ENCODE assay signal across 1 cellular context in the genomic region with DNA sequence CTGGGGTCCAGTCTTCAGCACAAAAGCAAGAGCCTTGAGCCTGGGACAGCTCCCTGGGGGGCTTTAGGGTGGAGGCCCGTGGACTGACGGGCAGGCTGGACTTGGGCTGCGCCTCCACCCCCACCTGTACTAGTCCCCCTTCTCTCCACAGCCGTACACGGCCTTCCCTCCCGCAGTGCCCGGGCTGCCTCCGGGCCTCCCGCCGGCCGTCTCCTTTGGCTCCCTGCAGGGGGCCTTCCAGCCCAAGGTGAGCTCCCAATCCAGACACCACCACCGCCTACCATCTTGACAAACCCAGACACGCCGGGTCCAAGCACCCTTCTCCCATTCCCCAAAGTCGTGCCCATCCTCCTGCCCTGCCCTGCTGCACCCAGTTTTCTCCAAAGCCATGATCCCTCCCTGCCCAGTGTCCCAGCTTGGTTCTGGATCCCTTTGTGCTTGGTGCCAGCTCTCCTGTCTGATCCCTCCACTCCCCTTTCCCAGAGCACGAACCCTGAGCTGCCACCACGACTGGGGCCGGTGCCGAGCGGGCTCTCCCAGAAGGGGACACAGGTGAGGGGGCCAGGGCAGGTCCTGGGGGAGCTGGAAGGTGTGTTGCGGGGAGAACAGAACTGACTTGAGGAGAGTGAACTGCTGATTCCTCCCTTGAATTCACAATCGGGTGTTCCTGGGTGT.
TF ChIP-seq lines count a peak whose summit lies in the region.

No MANE protein-coding gene starts in this region.

TF ChIP-seq in HepG2, 621 proteins besides CTCF, POLR2A, EP300 and RAD21:
- peak; percentile 30 for TF ChIP-seq RBM39 (IDR thresholded peaks at IDR 0.05; ENCODE audit: low read depth, low read length, poor library complexity, severe bottlenecking)
- peak; percentile 55; the same call in 1 of the 2 replicates for TF ChIP-seq RBFOX2 (IDR thresholded peaks at IDR 0.05; ENCODE audit: low read depth, low read length)
- TF ChIP-seq, protein P1, sequence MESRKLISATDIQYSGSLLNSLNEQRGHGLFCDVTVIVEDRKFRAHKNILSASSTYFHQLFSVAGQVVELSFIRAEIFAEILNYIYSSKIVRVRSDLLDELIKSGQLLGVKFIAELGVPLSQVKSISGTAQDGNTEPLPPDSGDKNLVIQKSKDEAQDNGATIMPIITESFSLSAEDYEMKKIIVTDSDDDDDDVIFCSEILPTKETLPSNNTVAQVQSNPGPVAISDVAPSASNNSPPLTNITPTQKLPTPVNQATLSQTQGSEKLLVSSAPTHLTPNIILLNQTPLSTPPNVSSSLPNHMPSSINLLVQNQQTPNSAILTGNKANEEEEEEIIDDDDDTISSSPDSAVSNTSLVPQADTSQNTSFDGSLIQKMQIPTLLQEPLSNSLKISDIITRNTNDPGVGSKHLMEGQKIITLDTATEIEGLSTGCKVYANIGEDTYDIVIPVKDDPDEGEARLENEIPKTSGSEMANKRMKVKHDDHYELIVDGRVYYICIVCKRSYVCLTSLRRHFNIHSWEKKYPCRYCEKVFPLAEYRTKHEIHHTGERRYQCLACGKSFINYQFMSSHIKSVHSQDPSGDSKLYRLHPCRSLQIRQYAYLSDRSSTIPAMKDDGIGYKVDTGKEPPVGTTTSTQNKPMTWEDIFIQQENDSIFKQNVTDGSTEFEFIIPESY (CRISPR knock-in tag; IDR thresholded peaks at IDR 0.05): peak; percentile 88
- 0 out of 2 replicates have a peak, but pooled peaks have one; percentile 69 for TF ChIP-seq PCBP1 (IDR thresholded peaks at IDR 0.05; ENCODE audit: borderline replicate concordance, low read depth, low read length)
- TF ChIP-seq SP5 (CRISPR knock-in tag; IDR thresholded peaks at IDR 0.05; ENCODE audit: borderline replicate concordance, low read depth): no peak
- no peak for TF ChIP-seq SMC3 (IDR thresholded peaks at IDR 0.05; ENCODE audit: low read length)
- 0 out of 2 replicates have a peak, but pooled peaks have one; percentile 18 for TF ChIP-seq HNRNPL (IDR thresholded peaks at IDR 0.05; ENCODE audit: low read depth, low read length)
- no peak for TF ChIP-seq ZNF331 (CRISPR knock-in tag; IDR thresholded peaks at IDR 0.05)
- TF ChIP-seq, protein P2, sequence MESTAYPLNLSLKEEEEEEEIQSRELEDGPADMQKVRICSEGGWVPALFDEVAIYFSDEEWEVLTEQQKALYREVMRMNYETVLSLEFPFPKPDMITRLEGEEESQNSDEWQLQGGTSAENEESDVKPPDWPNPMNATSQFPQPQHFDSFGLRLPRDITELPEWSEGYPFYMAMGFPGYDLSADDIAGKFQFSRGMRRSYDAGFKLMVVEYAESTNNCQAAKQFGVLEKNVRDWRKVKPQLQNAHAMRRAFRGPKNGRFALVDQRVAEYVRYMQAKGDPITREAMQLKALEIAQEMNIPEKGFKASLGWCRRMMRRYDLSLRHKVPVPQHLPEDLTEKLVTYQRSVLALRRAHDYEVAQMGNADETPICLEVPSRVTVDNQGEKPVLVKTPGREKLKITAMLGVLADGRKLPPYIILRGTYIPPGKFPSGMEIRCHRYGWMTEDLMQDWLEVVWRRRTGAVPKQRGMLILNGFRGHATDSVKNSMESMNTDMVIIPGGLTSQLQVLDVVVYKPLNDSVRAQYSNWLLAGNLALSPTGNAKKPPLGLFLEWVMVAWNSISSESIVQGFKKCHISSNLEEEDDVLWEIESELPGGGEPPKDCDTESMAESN (CRISPR knock-in tag; conservative IDR thresholded peaks at IDR 0.05): no peak
- no peak for TF ChIP-seq ZBTB7B (CRISPR knock-in tag; IDR thresholded peaks at IDR 0.05)
